Comparison of ENCODE assay signal across 1 cellular context in genomic region chr12:121373748-121374147, GRCh38.
TF ChIP-seq lines count a peak whose summit lies in the region.

No MANE protein-coding gene starts in this region.

TF ChIP-seq in K562, 482 proteins besides CTCF, POLR2A, EP300 and RAD21 (continued from another document):
- TF ChIP-seq, protein P1, sequence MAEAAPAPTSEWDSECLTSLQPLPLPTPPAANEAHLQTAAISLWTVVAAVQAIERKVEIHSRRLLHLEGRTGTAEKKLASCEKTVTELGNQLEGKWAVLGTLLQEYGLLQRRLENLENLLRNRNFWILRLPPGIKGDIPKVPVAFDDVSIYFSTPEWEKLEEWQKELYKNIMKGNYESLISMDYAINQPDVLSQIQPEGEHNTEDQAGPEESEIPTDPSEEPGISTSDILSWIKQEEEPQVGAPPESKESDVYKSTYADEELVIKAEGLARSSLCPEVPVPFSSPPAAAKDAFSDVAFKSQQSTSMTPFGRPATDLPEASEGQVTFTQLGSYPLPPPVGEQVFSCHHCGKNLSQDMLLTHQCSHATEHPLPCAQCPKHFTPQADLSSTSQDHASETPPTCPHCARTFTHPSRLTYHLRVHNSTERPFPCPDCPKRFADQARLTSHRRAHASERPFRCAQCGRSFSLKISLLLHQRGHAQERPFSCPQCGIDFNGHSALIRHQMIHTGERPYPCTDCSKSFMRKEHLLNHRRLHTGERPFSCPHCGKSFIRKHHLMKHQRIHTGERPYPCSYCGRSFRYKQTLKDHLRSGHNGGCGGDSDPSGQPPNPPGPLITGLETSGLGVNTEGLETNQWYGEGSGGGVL (CRISPR knock-in tag; IDR thresholded peaks at IDR 0.05), result no peak
TF ChIP-seq in K562: peak in this region for 1.
